12 cellular contexts compared by ENCODE assay signal in genomic region chr16:66858740-66859396, GRCh38. TPM values are rescaled to one million over a fixed set of nuclear protein-coding genes. Genes with fewer than 3 reads are reported as not detected.
DNase-seq lines count a peak whose midpoint lies in the region; ATAC-seq and TF ChIP-seq lines count a peak whose summit lies in the region.
"Had no signal": no experiment of that assay in that cellular context is flagged by ENCODE, and none has a peak within 500 bp of the region (broad histone marks: within the 10 kb centered on the region; RNA-seq: fewer than 3 reads in every experiment).

No MANE protein-coding gene starts in this region.

- no peaks in the 10 kb centered on the region for H3K9me3 Mint-ChIP-seq in activated naive CD4-positive, alpha-beta T cell treated with anti-CD3 and anti-CD28 coated beads, Interleukin-2, amount 10 ng/mL, durations not matched to agents 7 days and 5 days

- 27 to 47% (median 43%) methylated on average over 3 to 4 of the region's 4 CpGs for WGBS in heart left ventricle, 4 donors
- WGBS in prostate gland, result 49% methylated on average over 4 of the region's 4 CpGs

- intact Hi-C loops in heart left ventricle (cut with DNase I) (no loop called here), prostate gland (cut with DNase I) (no loop called here)

- no peak overlapping the region for H3K27ac Mint-ChIP-seq in activated naive CD4-positive, alpha-beta T cell treated with anti-CD3 and anti-CD28 coated beads, Interleukin-2, amount 10 ng/mL, durations not matched to agents 7 days and 5 days

- CTCF ChIA-PET in activated naive CD4-positive, alpha-beta T cell treated with anti-CD3 and anti-CD28 coated beads, Interleukin-2, amount 10 ng/mL, durations not matched to agents 7 days and 5 days (lab: Charles Lee), result interaction anchor here (5.5 kb wide), 1 partner anchor 9 kb away, joined by 31 read pairs; no protein-coding TSS in a partner anchor

- no peaks in the 10 kb centered on the region for H3K9me3 ChIP-seq in heart left ventricle
- no peaks in the 10 kb centered on the region for H3K9me3 ChIP-seq in prostate gland
- H3K9me3 ChIP-seq: neutrophil had no signal

- H3K36me3 ChIP-seq in heart left ventricle (no peaks in the 10 kb centered on the region), prostate gland (no peaks in the 10 kb centered on the region)
- H3K36me3 ChIP-seq: neutrophil had no signal

- ATAC-seq in heart left ventricle (peak; percentile 78 to 97 (median 90)), GM21576 (IDR thresholded peaks at IDR 0.05; ENCODE audit: unreplicated experiment) (no peak), GM19035 (IDR thresholded peaks at IDR 0.05; ENCODE audit: unreplicated experiment) (no peak)

- DNase-seq in activated naive CD4-positive, alpha-beta T cell treated with anti-CD3 and anti-CD28 coated beads, Interleukin-2, amount 10 ng/mL, durations not matched to agents 7 days and 5 days, result peak; percentile 13
- DNase-seq in activated naive CD4-positive, alpha-beta T cell treated with Interleukin-2 at 50 U/mL for 16 hours, result no peak
- DNase-seq in RPMI8226, result peak; percentile 93
- peak; percentile 50 to 90 (median 86) for DNase-seq in heart left ventricle
- DNase-seq in activated CD4-positive, alpha-beta T cell treated with anti-CD3 and anti-CD28 coated beads, Interleukin-2, amount 50 U/mL, for 48 hours, result no peak
- DNase-seq in prostate gland (ENCODE audit: low spot score), result no peak
- DNase-seq: activated gamma-delta T cell had no signal

- H3K4me1 Mint-ChIP-seq in activated naive CD4-positive, alpha-beta T cell treated with anti-CD3 and anti-CD28 coated beads, Interleukin-2, amount 10 ng/mL, durations not matched to agents 7 days and 5 days, result no peaks in the 10 kb centered on the region

- H3K27ac ChIP-seq in heart left ventricle, result no peak overlapping the region
- H3K27ac ChIP-seq in prostate gland, result no peak overlapping the region
- H3K27ac ChIP-seq: neutrophil, SK-N-MC had no signal

- H3K4me3 ChIP-seq in heart left ventricle (no peak overlapping the region), prostate gland (no peak overlapping the region)
- H3K4me3 ChIP-seq: SK-N-MC had no signal

- H3K4me1 ChIP-seq in heart left ventricle (peaks cover 0 to 8% (median 0%) of the 10 kb centered on the region in 12 donors), prostate gland (replicated peaks) (no peaks in the 10 kb centered on the region)

- TF ChIP-seq CTCF in heart left ventricle (IDR thresholded peaks at IDR 0.05), result no peak
- no peak for TF ChIP-seq CTCF in prostate gland (IDR thresholded peaks at IDR 0.05)

- TF ChIP-seq POLR2A in heart left ventricle (IDR thresholded peaks at IDR 0.05) (no peak), prostate gland (IDR thresholded peaks at IDR 0.05) (no peak)

- no peak overlapping the region for H3K4me3 Mint-ChIP-seq in activated naive CD4-positive, alpha-beta T cell treated with anti-CD3 and anti-CD28 coated beads, Interleukin-2, amount 10 ng/mL, durations not matched to agents 7 days and 5 days

- H3K27me3 ChIP-seq in heart left ventricle (no peaks in the 10 kb centered on the region), prostate gland (replicated peaks; ENCODE audit: insufficient read depth) (no peaks in the 10 kb centered on the region)
- H3K27me3 ChIP-seq: neutrophil had no signal

- peaks cover 23% of the 10 kb centered on the region for H3K27me3 Mint-ChIP-seq in activated naive CD4-positive, alpha-beta T cell treated with anti-CD3 and anti-CD28 coated beads, Interleukin-2, amount 10 ng/mL, durations not matched to agents 7 days and 5 days

- no peaks in the 10 kb centered on the region for H3K36me3 Mint-ChIP-seq in activated naive CD4-positive, alpha-beta T cell treated with anti-CD3 and anti-CD28 coated beads, Interleukin-2, amount 10 ng/mL, durations not matched to agents 7 days and 5 days

RNA-seq across cellular contexts. Expression of gene CA7, which starts 14.7 kb away (rescaled TPM):
- total RNA-seq in heart left ventricle (not detected), prostate gland (1 to 10 TPM in 1 of 2 donors, not detected in 1; 1.9 TPM)
- not detected for polyA plus RNA-seq in heart left ventricle
- total RNA-seq: frontal cortex had no signal

RNA-seq across cellular contexts. Expression of gene PDP2, which starts 21.4 kb away (rescaled TPM):
- 1 to 10 TPM; 2.1 to 7.5 (median 3.9) TPM for total RNA-seq in heart left ventricle
- 1 to 10 TPM; 1.1 to 3.2 TPM for polyA plus RNA-seq in heart left ventricle
- 10 to 100 TPM in 1 of 2 donors, 1 to 10 TPM in 1; 9.2 to 21.9 TPM for total RNA-seq in prostate gland

RNA-seq across cellular contexts. Expression of gene NAE1, which starts 28.1 kb away (rescaled TPM):
- total RNA-seq in heart left ventricle (10 to 100 TPM; 25.6 to 39.3 (median 29.6) TPM), prostate gland (10 to 100 TPM; 39.6 to 58.2 TPM)
- polyA plus RNA-seq in heart left ventricle, result 10 to 100 TPM; 17.7 to 34.3 TPM

RNA-seq across cellular contexts. Expression of gene TERB1, which starts 57.5 kb away (rescaled TPM):
- total RNA-seq in heart left ventricle, result not detected
- not detected for polyA plus RNA-seq in heart left ventricle
- total RNA-seq in prostate gland, result 1 to 10 TPM in 1 of 2 donors, not detected in 1; 2.1 TPM

RNA-seq across cellular contexts. Expression of gene CDH16, which starts 59.8 kb away (rescaled TPM):
- total RNA-seq in heart left ventricle (under 1 TPM in 4 of 9 donors, not detected in 5; 0.13 to 0.44 (median 0.17) TPM), prostate gland (not detected)
- 1 to 10 TPM in 1 of 2 donors, under 1 TPM in 1; 0.08 to 1.6 TPM for polyA plus RNA-seq in heart left ventricle
- total RNA-seq: frontal cortex had no signal

Comparison
In these comparisons a context has a peak if more than half of its experiments do, and no peak if none do; other contexts are left out.
1. DNase-seq: peak in activated naive CD4-positive, alpha-beta T cell treated with anti-CD3 and anti-CD28 coated beads, Interleukin-2, amount 10 ng/mL, durations not matched to agents 7 days and 5 days (single experiment), RPMI8226 (single experiment) and heart left ventricle (5 of 5); none in activated naive CD4-positive, alpha-beta T cell treated with Interleukin-2 at 50 U/mL for 16 hours (single experiment), activated CD4-positive, alpha-beta T cell treated with anti-CD3 and anti-CD28 coated beads, Interleukin-2, amount 50 U/mL, for 48 hours (0 of 2) and prostate gland (single experiment).
2. ATAC-seq: peak in heart left ventricle (4 of 4); none in GM21576 (single experiment) and GM19035 (single experiment).